Comparison of ENCODE assay signal across 8 cellular contexts in genomic region chr19:29665826-29666633, GRCh38. TPM values are rescaled to one million over a fixed set of nuclear protein-coding genes. Genes with fewer than 3 reads are reported as not detected.
A peak's percentile ranks its signal among the peaks of the same experiment; 100 is the strongest.
DNase-seq lines count a peak whose midpoint lies in the region; ATAC-seq and TF ChIP-seq lines count a peak whose summit lies in the region.

No MANE protein-coding gene starts in this region.

- peak overlapping the region; percentile 88 for H2AFZ ChIP-seq in osteoblast (ENCODE audit: low read length)

- ATAC-seq in HG03159 (IDR thresholded peaks at IDR 0.05; ENCODE audit: unreplicated experiment): peak; percentile 18
- ATAC-seq in activated CD8-positive, alpha-beta T cell treated with anti-CD3 and anti-CD28 coated beads, Interleukin-2, amount 10 ng/mL, durations not matched to agents 7 days and 5 days: peak; percentile 1
- ATAC-seq in HG03095 (IDR thresholded peaks at IDR 0.05; ENCODE audit: unreplicated experiment): no peak
- ATAC-seq in GM18520 (IDR thresholded peaks at IDR 0.05; ENCODE audit: unreplicated experiment): no peak

- POLR2A ChIA-PET in activated CD8-positive, alpha-beta T cell treated with anti-CD3 and anti-CD28 coated beads, Interleukin-2, amount 10 ng/mL, durations not matched to agents 7 days and 5 days (lab: Charles Lee): interaction anchor here (0.7 to 5.4 kb wide), 9 partner anchors 14 to 60 kb away, joined by 3 to 68 read pairs (median 9); partner anchors contain the start of genes C19orf12 and POP4

- peak overlapping the region; percentile 86 for H3K4me3 Mint-ChIP-seq in activated CD8-positive, alpha-beta T cell treated with anti-CD3 and anti-CD28 coated beads, Interleukin-2, amount 10 ng/mL, durations not matched to agents 7 days and 5 days
- peak overlapping the region; percentile 59 for H3K4me3 Mint-ChIP-seq in glutamatergic neuron (ENCODE audit: unreplicated experiment)

- peaks cover 2% of the 10 kb centered on the region for H3K36me3 ChIP-seq in osteoblast (ENCODE audit: insufficient read depth, low read length)

- peak overlapping the region; percentile 99 for H3K27ac ChIP-seq in osteoblast (ENCODE audit: low read depth, low read length)

- peak overlapping the region; percentile 99 for H3K4me2 ChIP-seq in osteoblast (ENCODE audit: insufficient read depth, low read length)

- H3K79me2 ChIP-seq in osteoblast (ENCODE audit: insufficient read depth, low read length): peaks cover 50% of the 10 kb centered on the region

- peak overlapping the region; percentile 90 for H3K4me3 ChIP-seq in osteoblast (ENCODE audit: insufficient read depth, low read length)

- peaks cover 58% of the 10 kb centered on the region for H3K4me1 ChIP-seq in osteoblast (ENCODE audit: insufficient read depth, low read length)

- H3K9me3 Mint-ChIP-seq in activated CD8-positive, alpha-beta T cell treated with anti-CD3 and anti-CD28 coated beads, Interleukin-2, amount 10 ng/mL, durations not matched to agents 7 days and 5 days (ENCODE audit: insufficient read depth): no peaks in the 10 kb centered on the region
- H3K9me3 Mint-ChIP-seq in glutamatergic neuron (ENCODE audit: unreplicated experiment): no peaks in the 10 kb centered on the region

- CTCF ChIA-PET in activated CD8-positive, alpha-beta T cell treated with anti-CD3 and anti-CD28 coated beads, Interleukin-2, amount 10 ng/mL, durations not matched to agents 7 days and 5 days (lab: Charles Lee): interaction anchor here (0.9 to 9.9 kb wide), 14 partner anchors 7 to 64 kb away, joined by 3 to 179 read pairs (median 8); partner anchors contain the start of genes C19orf12 and POP4

- TF ChIP-seq CTCF in glutamatergic neuron (IDR thresholded peaks at IDR 0.05; ENCODE audit: partially characterized antibody, unreplicated experiment) (no peak), osteoblast (IDR thresholded peaks at IDR 0.05; ENCODE audit: extremely low read depth, low read depth, low read length) (no peak)

- peaks cover 72% of the 10 kb centered on the region for H3K4me1 Mint-ChIP-seq in activated CD8-positive, alpha-beta T cell treated with anti-CD3 and anti-CD28 coated beads, Interleukin-2, amount 10 ng/mL, durations not matched to agents 7 days and 5 days (ENCODE audit: low read depth)
- H3K4me1 Mint-ChIP-seq in glutamatergic neuron (ENCODE audit: low read depth, unreplicated experiment): no peaks in the 10 kb centered on the region

- peak overlapping the region; percentile 90 for H3K27ac Mint-ChIP-seq in activated CD8-positive, alpha-beta T cell treated with anti-CD3 and anti-CD28 coated beads, Interleukin-2, amount 10 ng/mL, durations not matched to agents 7 days and 5 days
- no peak overlapping the region for H3K27ac Mint-ChIP-seq in glutamatergic neuron (ENCODE audit: unreplicated experiment)

- no peaks in the 10 kb centered on the region for H3K27me3 ChIP-seq in osteoblast (ENCODE audit: insufficient read depth, low read length)

- H3K9me3 ChIP-seq in osteoblast (ENCODE audit: low read depth, low read length): no peaks in the 10 kb centered on the region

- H3K27me3 Mint-ChIP-seq in activated CD8-positive, alpha-beta T cell treated with anti-CD3 and anti-CD28 coated beads, Interleukin-2, amount 10 ng/mL, durations not matched to agents 7 days and 5 days (ENCODE audit: low read depth): no peaks in the 10 kb centered on the region
- peaks cover 11% of the 10 kb centered on the region for H3K27me3 Mint-ChIP-seq in glutamatergic neuron (ENCODE audit: unreplicated experiment)

- DNase-seq in ELF-1 (ENCODE audit: low read depth, low spot score): peak; percentile 80
- DNase-seq in activated CD8-positive, alpha-beta T cell treated with anti-CD3 and anti-CD28 coated beads, Interleukin-2, amount 10 ng/mL, durations not matched to agents 7 days and 5 days: peak; percentile 42
- DNase-seq in glutamatergic neuron: no peak
- DNase-seq in osteoblast (ENCODE audit: insufficient read length, low spot score, missing footprints): peak; percentile 87
- DNase-seq in stimulated activated CD4-positive, alpha-beta T cell treated with anti-CD3 and anti-CD28 coated beads, Interleukin-4, amount 100 ng/mL, for 4 hours: no peak

- peaks cover 45% of the 10 kb centered on the region for H3K36me3 Mint-ChIP-seq in activated CD8-positive, alpha-beta T cell treated with anti-CD3 and anti-CD28 coated beads, Interleukin-2, amount 10 ng/mL, durations not matched to agents 7 days and 5 days (ENCODE audit: low read depth)
- no peaks in the 10 kb centered on the region for H3K36me3 Mint-ChIP-seq in glutamatergic neuron (ENCODE audit: unreplicated experiment)

- H4K20me1 ChIP-seq in osteoblast (ENCODE audit: insufficient read depth, low read length): peaks cover 17% of the 10 kb centered on the region

RNA-seq across cellular contexts. Expression of gene PLEKHF1, which starts 0.8 kb away (rescaled TPM):
- 10 to 100 TPM; 46.0 to 47.7 TPM for total RNA-seq in activated CD8-positive, alpha-beta T cell treated with anti-CD3 and anti-CD28 coated beads, Interleukin-2, amount 10 ng/mL, durations not matched to agents 7 days and 5 days
- total RNA-seq in glutamatergic neuron (ENCODE audit: unreplicated experiment): 0.96 TPM
- 86.9 and 106 TPM in 2 replicates for total RNA-seq in osteoblast

RNA-seq across cellular contexts. Expression of gene C19orf12, which starts 49.0 kb away (rescaled TPM):
- 10 to 100 TPM; 38.7 to 41.0 TPM for total RNA-seq in activated CD8-positive, alpha-beta T cell treated with anti-CD3 and anti-CD28 coated beads, Interleukin-2, amount 10 ng/mL, durations not matched to agents 7 days and 5 days
- 66.7 TPM for total RNA-seq in glutamatergic neuron (ENCODE audit: unreplicated experiment)
- total RNA-seq in osteoblast: 48.5 and 52.7 TPM in 2 replicates

RNA-seq across cellular contexts. Expression of gene POP4, which starts 59.9 kb away (rescaled TPM):
- 100 to 1,000 TPM; 101 to 103 TPM for total RNA-seq in activated CD8-positive, alpha-beta T cell treated with anti-CD3 and anti-CD28 coated beads, Interleukin-2, amount 10 ng/mL, durations not matched to agents 7 days and 5 days
- total RNA-seq in glutamatergic neuron (ENCODE audit: unreplicated experiment): 37.9 TPM
- total RNA-seq in osteoblast: 59.4 and 61.0 TPM in 2 replicates

Comparison
In these comparisons a context has a peak if more than half of its experiments do, and no peak if none do; other contexts are left out.
1. DNase-seq: peak in ELF-1 (single experiment), activated CD8-positive, alpha-beta T cell treated with anti-CD3 and anti-CD28 coated beads, Interleukin-2, amount 10 ng/mL, durations not matched to agents 7 days and 5 days (single experiment) and osteoblast (single experiment); none in glutamatergic neuron (single experiment) and stimulated activated CD4-positive, alpha-beta T cell treated with anti-CD3 and anti-CD28 coated beads, Interleukin-4, amount 100 ng/mL, for 4 hours (0 of 2).
2. ATAC-seq: peak in HG03159 (single experiment) and activated CD8-positive, alpha-beta T cell treated with anti-CD3 and anti-CD28 coated beads, Interleukin-2, amount 10 ng/mL, durations not matched to agents 7 days and 5 days (single experiment); none in HG03095 (single experiment) and GM18520 (single experiment).
3. RNA of gene PLEKHF1, which starts 0.8 kb away (total RNA-seq): 86.9 to 106 TPM in osteoblast and 46.0 to 47.7 TPM in activated CD8-positive, alpha-beta T cell treated with anti-CD3 and anti-CD28 coated beads, Interleukin-2, amount 10 ng/mL, durations not matched to agents 7 days and 5 days; 0.96 TPM in glutamatergic neuron (single experiment); every median in the first group is over 10 times any median in the second.